Comparison of ENCODE assay signal across 8 cellular contexts in genomic region chr20:44886276-44886671, GRCh38. TPM values are rescaled to one million over a fixed set of nuclear protein-coding genes. Genes with fewer than 3 reads are reported as not detected.
DNase-seq lines count a peak whose midpoint lies in the region; ATAC-seq lines count a peak whose summit lies in the region.

No MANE protein-coding gene starts in this region.

- peak overlapping the region; percentile 91 for H3K4me3 ChIP-seq in iPS-18c (ENCODE audit: insufficient read depth, low read depth, low read length)
- H3K4me3 ChIP-seq in subcutaneous abdominal adipose tissue (ENCODE audit: low read depth in 1 of 5, low read length in 5 of 5) = peak overlapping the region; percentile 85 to 94 (median 90)

- H3K36me3 Mint-ChIP-seq in T-helper 1 cell treated with Interleukin-12 subunit alpha and Interleukin-12 subunit beta and Interleukin-4 antibody, amounts not matched to agents 30 μg/mL and 1 μg/mL, for 36 hours (ENCODE audit: low read depth) = peaks cover 17% of the 10 kb centered on the region
- H3K36me3 Mint-ChIP-seq in activated T-helper 1 cell treated with anti-CD3 and anti-CD28 coated beads, Interleukin-12 subunit alpha, Interleukin-12 subunit beta, Interleukin-2, Interleukin-4 antibody, amounts not matched to agents 30 ng/mL and 10 ng/mL and 1 ng/mL, durations not matched to agents 14 hours and 24 hours and 36 hours (ENCODE audit: low read depth) = peaks cover 20% of the 10 kb centered on the region

- no peaks in the 10 kb centered on the region for H3K27me3 ChIP-seq in subcutaneous abdominal adipose tissue (ENCODE audit: control insufficient read depth in 5 of 5, insufficient read depth in 4 of 5, low read length in 5 of 5)

- H3K4me1 Mint-ChIP-seq in T-helper 1 cell treated with Interleukin-12 subunit alpha and Interleukin-12 subunit beta and Interleukin-4 antibody, amounts not matched to agents 30 μg/mL and 1 μg/mL, for 36 hours (ENCODE audit: low read depth) = peaks cover 47% of the 10 kb centered on the region
- H3K4me1 Mint-ChIP-seq in activated T-helper 1 cell treated with anti-CD3 and anti-CD28 coated beads, Interleukin-12 subunit alpha, Interleukin-12 subunit beta, Interleukin-2, Interleukin-4 antibody, amounts not matched to agents 30 ng/mL and 10 ng/mL and 1 ng/mL, durations not matched to agents 14 hours and 24 hours and 36 hours (ENCODE audit: low read depth) = peaks cover 54% of the 10 kb centered on the region

- no peaks in the 10 kb centered on the region for H3K9me3 Mint-ChIP-seq in T-helper 1 cell treated with Interleukin-12 subunit alpha and Interleukin-12 subunit beta and Interleukin-4 antibody, amounts not matched to agents 30 μg/mL and 1 μg/mL, for 36 hours
- H3K9me3 Mint-ChIP-seq in activated T-helper 1 cell treated with anti-CD3 and anti-CD28 coated beads, Interleukin-12 subunit alpha, Interleukin-12 subunit beta, Interleukin-2, Interleukin-4 antibody, amounts not matched to agents 30 ng/mL and 10 ng/mL and 1 ng/mL, durations not matched to agents 14 hours and 24 hours and 36 hours = no peaks in the 10 kb centered on the region

- peak overlapping the region; percentile 96 for H3K4me3 Mint-ChIP-seq in T-helper 1 cell treated with Interleukin-12 subunit alpha and Interleukin-12 subunit beta and Interleukin-4 antibody, amounts not matched to agents 30 μg/mL and 1 μg/mL, for 36 hours
- H3K4me3 Mint-ChIP-seq in activated T-helper 1 cell treated with anti-CD3 and anti-CD28 coated beads, Interleukin-12 subunit alpha, Interleukin-12 subunit beta, Interleukin-2, Interleukin-4 antibody, amounts not matched to agents 30 ng/mL and 10 ng/mL and 1 ng/mL, durations not matched to agents 14 hours and 24 hours and 36 hours = peak overlapping the region; percentile 95

- ATAC-seq in GM19324 (IDR thresholded peaks at IDR 0.05; ENCODE audit: low FRiP score, unreplicated experiment) = no peak

- peak overlapping the region; percentile 1 to 99 (median 94) for H3K9ac ChIP-seq in subcutaneous abdominal adipose tissue (ENCODE audit: low read length in 5 of 5)

- H3K4me1 ChIP-seq in subcutaneous abdominal adipose tissue (ENCODE audit: control insufficient read depth in 5 of 5, insufficient read depth in 5 of 5, low read length in 5 of 5) = peaks cover 10 to 58% (median 48%) of the 10 kb centered on the region in 5 donors

- intact Hi-C loops in activated T-helper 1 cell treated with anti-CD3 and anti-CD28 coated beads, Interleukin-12 subunit alpha, Interleukin-12 subunit beta, Interleukin-2, Interleukin-4 antibody, amounts not matched to agents 30 ng/mL and 10 ng/mL and 1 ng/mL, durations not matched to agents 14 hours and 24 hours and 36 hours (cut with micrococcal nuclease) = loop anchor here (1.0 to 10.0 kb wide), 8 partner anchors 10 to 1479 kb away; partner anchors contain the start of genes DNTTIP1, SERINC3, STK4 and SYS1

- DNase-seq in T-helper 1 cell (no peak), NCI-H187 (lab: John Stamatoyannopoulos, UW) (no peak), iPS-NIHi7 (ENCODE audit: extremely low spot score) (no peak)
- DNase-seq in activated T-helper 1 cell treated with anti-CD3 and anti-CD28 coated beads, Interleukin-12 subunit alpha, Interleukin-12 subunit beta, Interleukin-2, Interleukin-4 antibody, amounts not matched to agents 30 ng/mL and 10 ng/mL and 1 ng/mL, durations not matched to agents 14 hours and 24 hours and 36 hours (ENCODE audit: low spot score) = no peak

- H3K27me3 Mint-ChIP-seq in T-helper 1 cell treated with Interleukin-12 subunit alpha and Interleukin-12 subunit beta and Interleukin-4 antibody, amounts not matched to agents 30 μg/mL and 1 μg/mL, for 36 hours (ENCODE audit: low read depth) = no peaks in the 10 kb centered on the region
- H3K27me3 Mint-ChIP-seq in activated T-helper 1 cell treated with anti-CD3 and anti-CD28 coated beads, Interleukin-12 subunit alpha, Interleukin-12 subunit beta, Interleukin-2, Interleukin-4 antibody, amounts not matched to agents 30 ng/mL and 10 ng/mL and 1 ng/mL, durations not matched to agents 14 hours and 24 hours and 36 hours (ENCODE audit: insufficient read depth) = no peaks in the 10 kb centered on the region

- H3K27ac ChIP-seq in subcutaneous abdominal adipose tissue (ENCODE audit: low read depth, low read length) = peak overlapping the region; percentile 93

- H3K27ac Mint-ChIP-seq in T-helper 1 cell treated with Interleukin-12 subunit alpha and Interleukin-12 subunit beta and Interleukin-4 antibody, amounts not matched to agents 30 μg/mL and 1 μg/mL, for 36 hours = peak overlapping the region; percentile 86
- peak overlapping the region; percentile 91 for H3K27ac Mint-ChIP-seq in activated T-helper 1 cell treated with anti-CD3 and anti-CD28 coated beads, Interleukin-12 subunit alpha, Interleukin-12 subunit beta, Interleukin-2, Interleukin-4 antibody, amounts not matched to agents 30 ng/mL and 10 ng/mL and 1 ng/mL, durations not matched to agents 14 hours and 24 hours and 36 hours

- H3K36me3 ChIP-seq in subcutaneous abdominal adipose tissue (ENCODE audit: control insufficient read depth in 5 of 5, insufficient read depth in 5 of 5, low read length in 5 of 5) = peaks cover 0 to 2% (median 0%) of the 10 kb centered on the region in 5 donors

- H3K9me3 ChIP-seq in iPS-18c (ENCODE audit: control insufficient read depth, insufficient read depth, low read length) (peaks cover 2% of the 10 kb centered on the region), subcutaneous abdominal adipose tissue (ENCODE audit: control insufficient read depth in 5 of 5, low read length in 5 of 5) (no peaks in the 10 kb centered on the region)

RNA-seq across cellular contexts. Expression of gene YWHAB, which starts 0.8 kb away (rescaled TPM):
- 230 and 246 TPM in 2 replicates for total RNA-seq in activated T-helper 1 cell treated with anti-CD3 and anti-CD28 coated beads, Interleukin-12 subunit alpha, Interleukin-12 subunit beta, Interleukin-2, Interleukin-4 antibody, amounts not matched to agents 30 ng/mL and 10 ng/mL and 1 ng/mL, durations not matched to agents 14 hours and 24 hours and 36 hours

RNA-seq across cellular contexts. Expression of gene PABPC1L, which starts 23.6 kb away (rescaled TPM):
- total RNA-seq in activated T-helper 1 cell treated with anti-CD3 and anti-CD28 coated beads, Interleukin-12 subunit alpha, Interleukin-12 subunit beta, Interleukin-2, Interleukin-4 antibody, amounts not matched to agents 30 ng/mL and 10 ng/mL and 1 ng/mL, durations not matched to agents 14 hours and 24 hours and 36 hours = 101 and 106 TPM in 2 replicates
